13 cellular contexts compared by ENCODE assay signal in genomic region chr21:35303085-35303484, GRCh38.
DNase-seq lines count a peak whose midpoint lies in the region; ATAC-seq and TF ChIP-seq lines count a peak whose summit lies in the region.
"Had no signal": no experiment of that assay in that cellular context is flagged by ENCODE, and none has a peak within 500 bp of the region (broad histone marks: within the 10 kb centered on the region; RNA-seq: fewer than 3 reads in every experiment).

No MANE protein-coding gene starts in this region.

- intact Hi-C loops in adrenal gland (cut with DNase I), result no loop called here

- H3K4me1 Mint-ChIP-seq in type B pancreatic cell (ENCODE audit: unreplicated experiment), result no peaks in the 10 kb centered on the region
- no peaks in the 10 kb centered on the region for H3K4me1 Mint-ChIP-seq in T-helper 2 cell treated with Interferon-gamma antibody and Interleukin-4, amounts not matched to agents 5 μg/mL and 100 μg/mL, for 36 hours (ENCODE audit: low read depth)
- H3K4me1 Mint-ChIP-seq: brain had no signal

- POLR2A ChIA-PET in HEK293 (lab: Yijun Ruan, JAX), result no interaction called here

- H3K4me3 Mint-ChIP-seq in type B pancreatic cell, result no peak overlapping the region
- H3K4me3 Mint-ChIP-seq in T-helper 2 cell treated with Interferon-gamma antibody and Interleukin-4, amounts not matched to agents 5 μg/mL and 100 μg/mL, for 36 hours, result no peak overlapping the region
- H3K4me3 Mint-ChIP-seq: brain had no signal

- no peak overlapping the region for H3K27ac Mint-ChIP-seq in type B pancreatic cell
- H3K27ac Mint-ChIP-seq in T-helper 2 cell treated with Interferon-gamma antibody and Interleukin-4, amounts not matched to agents 5 μg/mL and 100 μg/mL, for 36 hours, result no peak overlapping the region

- no peaks in the 10 kb centered on the region for H3K9me3 ChIP-seq in HEK293 (ENCODE audit: control insufficient read depth, insufficient read depth, low read depth, low read length)
- H3K9me3 ChIP-seq in adrenal gland (replicated peaks in 1 of 3), result no peaks in the 10 kb centered on the region

- TF ChIP-seq POLR2A in adrenal gland (IDR thresholded peaks at IDR 0.05), result no peak

- peaks cover under 1% of the 10 kb centered on the region for H3K9me3 Mint-ChIP-seq in type B pancreatic cell
- H3K9me3 Mint-ChIP-seq in T-helper 2 cell treated with Interferon-gamma antibody and Interleukin-4, amounts not matched to agents 5 μg/mL and 100 μg/mL, for 36 hours, result peaks cover 5% of the 10 kb centered on the region

- 17 to 54% (median 40%) methylated on average over 1 of the region's 1 CpG for whole genome bisulfite sequencing in adrenal gland, 4 donors

- H3K36me3 ChIP-seq in HEK293 (ENCODE audit: control insufficient read depth in 2 of 2, insufficient read depth in 1 of 2, low read length in 2 of 2), result no peaks in the 10 kb centered on the region
- H3K36me3 ChIP-seq in adrenal gland (replicated peaks in 1 of 2), result no peaks in the 10 kb centered on the region
- H3K36me3 ChIP-seq: BLaER1, heart left ventricle had no signal

- CTCF ChIA-PET in HEK293 (lab: Yijun Ruan, JAX), result interaction anchor here (0.7 kb wide), 1 partner anchor 302 kb away, joined by 4 read pairs; no protein-coding TSS in a partner anchor

- peaks cover 4% of the 10 kb centered on the region for H3K27me3 Mint-ChIP-seq in type B pancreatic cell
- H3K27me3 Mint-ChIP-seq in T-helper 2 cell treated with Interferon-gamma antibody and Interleukin-4, amounts not matched to agents 5 μg/mL and 100 μg/mL, for 36 hours (ENCODE audit: low read depth), result no peaks in the 10 kb centered on the region
- H3K27me3 Mint-ChIP-seq: brain had no signal

- no peak overlapping the region for H3K4me3 ChIP-seq in HEK293 (ENCODE audit: low read depth, low read length)
- H3K4me3 ChIP-seq in adrenal gland, result no peak overlapping the region
- H3K4me3 ChIP-seq: BLaER1, heart left ventricle had no signal

- H3K27me3 ChIP-seq in adrenal gland (no peaks in the 10 kb centered on the region), foreskin keratinocyte (no peaks in the 10 kb centered on the region)
- H3K27me3 ChIP-seq: BLaER1 had no signal

- DNase-seq in A172 (ENCODE audit: low spot score) (peak; percentile 98), adrenal gland (peak in 4 of 7 donors; percentile 41 to 55 (median 45)), foreskin keratinocyte (peak; percentile 86 to 95), type B pancreatic cell (ENCODE audit: extremely low spot score, unreplicated experiment) (no peak), germinal center (ENCODE audit: low spot score) (no peak), occipital lobe (lab: John Stamatoyannopoulos, UW) (no peak)
- no peak for DNase-seq in T-helper 2 cell treated with Interferon-gamma antibody and Interleukin-4, amounts not matched to agents 5 μg/mL and 100 μg/mL, for 36 hours (ENCODE audit: low spot score)
- DNase-seq: heart left ventricle, midbrain, NCI-H1694 treated with DMSO at 0.1 percent for 48 hours had no signal

- TF ChIP-seq CTCF in HEK293 (tag by site-specific recombination; IDR thresholded peaks at IDR 0.05) (no peak), adrenal gland (IDR thresholded peaks at IDR 0.05) (no peak), foreskin keratinocyte (conservative IDR thresholded peaks at IDR 0.05) (no peak), type B pancreatic cell (conservative IDR thresholded peaks at IDR 0.05) (no peak)

- no peaks in the 10 kb centered on the region for H3K36me3 Mint-ChIP-seq in type B pancreatic cell
- H3K36me3 Mint-ChIP-seq in T-helper 2 cell treated with Interferon-gamma antibody and Interleukin-4, amounts not matched to agents 5 μg/mL and 100 μg/mL, for 36 hours (ENCODE audit: low read depth), result no peaks in the 10 kb centered on the region
- H3K36me3 Mint-ChIP-seq: brain had no signal

- peak; percentile 78 for ATAC-seq in foreskin keratinocyte

- H3K27ac ChIP-seq in HEK293 (ENCODE audit: extremely low read depth, low read depth, low read length) (no peak overlapping the region), adrenal gland (no peak overlapping the region), foreskin keratinocyte (peak overlapping the region; percentile 1)
- H3K27ac ChIP-seq: BLaER1, heart left ventricle had no signal

- H3K4me1 ChIP-seq in HEK293 (ENCODE audit: control insufficient read depth, insufficient read depth, low read length) (no peaks in the 10 kb centered on the region), adrenal gland (replicated peaks in 1 of 2) (no peaks in the 10 kb centered on the region), foreskin keratinocyte (no peaks in the 10 kb centered on the region)

TF ChIP-seq in HEK293, 187 proteins besides CTCF, POLR2A, EP300 and RAD21 (continues in another document):
- no peak for TF ChIP-seq ZNF132 (tag by site-specific recombination; IDR thresholded peaks at IDR 0.05; ENCODE audit: borderline replicate concordance)
- TF ChIP-seq GLI4 (tag by site-specific recombination; IDR thresholded peaks at IDR 0.05), result no peak
- TF ChIP-seq ZNF174 (tag by site-specific recombination; IDR thresholded peaks at IDR 0.05), result no peak
- peak; percentile 27 for TF ChIP-seq ZNF510 (tag by site-specific recombination; IDR thresholded peaks at IDR 0.05; ENCODE audit: insufficient replicate concordance)
- no peak for TF ChIP-seq GFI1B (tag by site-specific recombination; IDR thresholded peaks at IDR 0.05)
- TF ChIP-seq KLF9 (tag by site-specific recombination; IDR thresholded peaks at IDR 0.05; ENCODE audit: low read depth), result no peak
- no peak for TF ChIP-seq ZNF585B (tag by site-specific recombination; IDR thresholded peaks at IDR 0.05)
- TF ChIP-seq ZNF394 (tag by site-specific recombination; IDR thresholded peaks at IDR 0.05; ENCODE audit: borderline replicate concordance), result peak; percentile 49; the same call in 1 of the 2 replicates
- no peak for TF ChIP-seq ZNF350 (tag by site-specific recombination; IDR thresholded peaks at IDR 0.05)
- no peak for TF ChIP-seq ZNF362 (tag by site-specific recombination; IDR thresholded peaks at IDR 0.05)
- no peak for TF ChIP-seq HOXD13 (CRISPR knock-in tag; IDR thresholded peaks at IDR 0.05; ENCODE audit: borderline replicate concordance)
- TF ChIP-seq ZNF223 (tag by site-specific recombination; IDR thresholded peaks at IDR 0.05), result no peak
- TF ChIP-seq ZSCAN16 (tag by site-specific recombination; IDR thresholded peaks at IDR 0.05), result no peak
- TF ChIP-seq MEIS1 (CRISPR knock-in tag; IDR thresholded peaks at IDR 0.05; ENCODE audit: borderline replicate concordance), result no peak
- TF ChIP-seq, protein P1, sequence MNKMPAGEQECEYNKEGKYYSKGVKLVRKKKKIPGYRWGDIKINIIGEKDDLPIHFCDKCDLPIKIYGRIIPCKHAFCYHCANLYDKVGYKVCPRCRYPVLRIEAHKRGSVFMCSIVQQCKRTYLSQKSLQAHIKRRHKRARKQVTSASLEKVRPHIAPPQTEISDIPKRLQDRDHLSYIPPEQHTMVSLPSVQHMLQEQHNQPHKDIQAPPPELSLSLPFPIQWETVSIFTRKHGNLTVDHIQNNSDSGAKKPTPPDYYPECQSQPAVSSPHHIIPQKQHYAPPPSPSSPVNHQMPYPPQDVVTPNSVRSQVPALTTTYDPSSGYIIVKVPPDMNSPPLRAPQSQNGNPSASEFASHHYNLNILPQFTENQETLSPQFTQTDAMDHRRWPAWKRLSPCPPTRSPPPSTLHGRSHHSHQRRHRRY (tag by site-specific recombination; IDR thresholded peaks at IDR 0.05), result no peak
- TF ChIP-seq, protein P2, sequence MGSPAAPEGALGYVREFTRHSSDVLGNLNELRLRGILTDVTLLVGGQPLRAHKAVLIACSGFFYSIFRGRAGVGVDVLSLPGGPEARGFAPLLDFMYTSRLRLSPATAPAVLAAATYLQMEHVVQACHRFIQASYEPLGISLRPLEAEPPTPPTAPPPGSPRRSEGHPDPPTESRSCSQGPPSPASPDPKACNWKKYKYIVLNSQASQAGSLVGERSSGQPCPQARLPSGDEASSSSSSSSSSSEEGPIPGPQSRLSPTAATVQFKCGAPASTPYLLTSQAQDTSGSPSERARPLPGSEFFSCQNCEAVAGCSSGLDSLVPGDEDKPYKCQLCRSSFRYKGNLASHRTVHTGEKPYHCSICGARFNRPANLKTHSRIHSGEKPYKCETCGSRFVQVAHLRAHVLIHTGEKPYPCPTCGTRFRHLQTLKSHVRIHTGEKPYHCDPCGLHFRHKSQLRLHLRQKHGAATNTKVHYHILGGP (tag by site-specific recombination; IDR thresholded peaks at IDR 0.05), result no peak
- no peak for TF ChIP-seq ZNF280D (tag by site-specific recombination; IDR thresholded peaks at IDR 0.05)

Comparison
In these comparisons a context has a peak if more than half of its experiments do, and no peak if none do; other contexts are left out.
1. DNase-seq: peak in A172 (single experiment), adrenal gland (4 of 7) and foreskin keratinocyte (2 of 2); none in type B pancreatic cell (single experiment), germinal center (single experiment), T-helper 2 cell treated with Interferon-gamma antibody and Interleukin-4, amounts not matched to agents 5 μg/mL and 100 μg/mL, for 36 hours (single experiment) and occipital lobe (single experiment).